In the genomic region with DNA sequence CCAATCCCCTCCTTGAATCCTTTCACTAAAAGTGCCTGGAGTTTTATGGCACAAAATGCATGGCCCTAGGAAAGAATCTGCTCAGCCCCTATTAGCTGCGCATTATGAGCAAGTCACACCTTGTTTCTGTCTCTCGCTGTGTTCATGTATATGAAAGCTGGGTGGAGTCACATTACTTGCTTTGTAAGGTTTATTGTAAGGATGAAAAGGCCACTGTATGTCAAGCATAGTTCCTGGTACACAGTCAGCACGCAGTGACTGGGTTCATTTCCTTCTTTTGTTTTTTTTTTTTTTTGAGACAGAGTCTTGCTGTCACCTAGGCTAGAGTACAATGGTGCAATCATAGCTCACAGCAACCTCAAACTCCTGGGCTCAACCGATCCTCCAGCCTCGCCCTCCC, we compare ENCODE assay signal across 9 cellular contexts. TPM values are rescaled to one million over a fixed set of nuclear protein-coding genes. Genes with fewer than 3 reads are reported as not detected.
A peak's percentile ranks its signal among the peaks of the same experiment; 100 is the strongest.
DNase-seq lines count a peak whose midpoint lies in the region; ATAC-seq and TF ChIP-seq lines count a peak whose summit lies in the region.
"Had no signal": no experiment of that assay in that cellular context is flagged by ENCODE, and none has a peak within 500 bp of the region (broad histone marks: within the 10 kb centered on the region; RNA-seq: fewer than 3 reads in every experiment).

No MANE protein-coding gene starts in this region.

- H3K9me3 ChIP-seq in CD4-positive, CD25-positive, alpha-beta regulatory T cell (ENCODE audit: control insufficient read depth in 2 of 2, low read length in 2 of 2): no peaks in the 10 kb centered on the region
- H3K9me3 ChIP-seq in OCI-LY1 (ENCODE audit: low read length) (no peaks in the 10 kb centered on the region), esophagus squamous epithelium (no peaks in the 10 kb centered on the region), neural progenitor cell (ENCODE audit: low read depth) (no peaks in the 10 kb centered on the region)

- no peaks in the 10 kb centered on the region for H3K36me3 ChIP-seq in CD4-positive, CD25-positive, alpha-beta regulatory T cell (ENCODE audit: control insufficient read depth, insufficient read depth, low read length)
- no peaks in the 10 kb centered on the region for H3K36me3 ChIP-seq in OCI-LY1 (ENCODE audit: insufficient read depth, low read length)
- no peaks in the 10 kb centered on the region for H3K36me3 ChIP-seq in esophagus squamous epithelium
- H3K36me3 ChIP-seq in neural progenitor cell: no peaks in the 10 kb centered on the region

- no peaks in the 10 kb centered on the region for H3K79me2 ChIP-seq in OCI-LY1 (ENCODE audit: insufficient read depth, low read length)
- no peaks in the 10 kb centered on the region for H3K79me2 ChIP-seq in neural progenitor cell (ENCODE audit: low read depth)

- no peaks in the 10 kb centered on the region for H3K9me3 Mint-ChIP-seq in CD4-positive, CD25-positive, alpha-beta regulatory T cell
- no peaks in the 10 kb centered on the region for H3K9me3 Mint-ChIP-seq in neural progenitor cell

- H2AFZ ChIP-seq in OCI-LY1 (ENCODE audit: low read length) (peak overlapping the region; percentile 35; the same call in 1 of the 2 replicates), neural progenitor cell (replicated peaks) (no peak overlapping the region)

- 14 to 26% methylated on average over 5 of the region's 5 CpGs for WGBS in esophagus squamous epithelium, 2 donors

- H3F3A ChIP-seq in OCI-LY1 (ENCODE audit: insufficient read depth, low read length): no peaks in the 10 kb centered on the region
- H3F3A ChIP-seq in neural progenitor cell (ENCODE audit: low read depth): no peaks in the 10 kb centered on the region

- peak; percentile 89 to 98 for ATAC-seq in CD4-positive, CD25-positive, alpha-beta regulatory T cell (ENCODE audit: low read depth in 2 of 2)
- peak; percentile 58 for ATAC-seq in GM18858 (IDR thresholded peaks at IDR 0.05; ENCODE audit: unreplicated experiment)

- peak overlapping the region; percentile 47 for H3K27ac ChIP-seq in CD4-positive, CD25-positive, alpha-beta regulatory T cell (ENCODE audit: insufficient read depth, low read length, poor library complexity, severe bottlenecking)
- H3K27ac ChIP-seq in OCI-LY1 (ENCODE audit: low read depth, low read length, poor library complexity, severe bottlenecking) (peak overlapping the region; percentile 58), esophagus squamous epithelium (peak overlapping the region; percentile 55 to 80 (median 70)), neural progenitor cell (no peak overlapping the region)

- H3K36me3 Mint-ChIP-seq in CD4-positive, CD25-positive, alpha-beta regulatory T cell: peaks cover 3% of the 10 kb centered on the region
- no peaks in the 10 kb centered on the region for H3K36me3 Mint-ChIP-seq in neural progenitor cell

- H3K4me3 Mint-ChIP-seq in CD4-positive, CD25-positive, alpha-beta regulatory T cell: peak overlapping the region; percentile 20 to 76 (median 66)
- H3K4me3 Mint-ChIP-seq in neural progenitor cell: no peak overlapping the region

- no peak overlapping the region for H3K4me3 ChIP-seq in CD4-positive, CD25-positive, alpha-beta regulatory T cell (ENCODE audit: low read depth, low read length)
- no peak overlapping the region for H3K4me3 ChIP-seq in OCI-LY1 (ENCODE audit: low read depth, low read length, poor library complexity, severe bottlenecking)
- no peak overlapping the region for H3K4me3 ChIP-seq in esophagus squamous epithelium
- H3K4me3 ChIP-seq in neural progenitor cell: no peak overlapping the region

- no peak for TF ChIP-seq POLR2A in esophagus squamous epithelium (IDR thresholded peaks at IDR 0.05)

- H3K27ac Mint-ChIP-seq in CD4-positive, CD25-positive, alpha-beta regulatory T cell: peak overlapping the region; percentile 86 to 98 (median 94)
- H3K27ac Mint-ChIP-seq in neural progenitor cell: no peak overlapping the region

- TF ChIP-seq CTCF in OCI-LY1 (IDR thresholded peaks at IDR 0.05; ENCODE audit: low read length) (no peak), esophagus squamous epithelium (IDR thresholded peaks at IDR 0.05) (no peak), neural progenitor cell (IDR thresholded peaks at IDR 0.05) (no peak)

- no peaks in the 10 kb centered on the region for H3K9me2 ChIP-seq in OCI-LY1 (ENCODE audit: low read depth, low read length)

- intact Hi-C loops in esophagus squamous epithelium (cut with DNase I): no loop called here

- no peaks in the 10 kb centered on the region for H4K20me1 ChIP-seq in OCI-LY1 (ENCODE audit: insufficient read depth, low read length)
- no peaks in the 10 kb centered on the region for H4K20me1 ChIP-seq in neural progenitor cell (ENCODE audit: low read depth)

- peak in 2 of 3 donors; percentile 62 to 89 for DNase-seq in CD4-positive, CD25-positive, alpha-beta regulatory T cell
- DNase-seq in esophagus squamous epithelium (lab: John Stamatoyannopoulos, UW) (no peak), neural progenitor cell (ENCODE audit: low spot score) (no peak), NCI-H1092 (lab: John Stamatoyannopoulos, UW) (no peak), NCI-H2196 (lab: John Stamatoyannopoulos, UW; ENCODE audit: unreplicated experiment) (no peak), NCI-H1105 (lab: John Stamatoyannopoulos, UW) (no peak)
- DNase-seq: right cardiac atrium had no signal

- peaks cover 5 to 15% (median 11%) of the 10 kb centered on the region in 4 donors for H3K4me1 Mint-ChIP-seq in CD4-positive, CD25-positive, alpha-beta regulatory T cell
- H3K4me1 Mint-ChIP-seq in neural progenitor cell: no peaks in the 10 kb centered on the region

- H3K4me1 ChIP-seq in CD4-positive, CD25-positive, alpha-beta regulatory T cell (ENCODE audit: control insufficient read depth, insufficient read depth, low read length, poor library complexity, severe bottlenecking): peaks cover 10% of the 10 kb centered on the region
- H3K4me1 ChIP-seq in OCI-LY1 (ENCODE audit: insufficient read depth, low read length, severe bottlenecking): peaks cover 13% of the 10 kb centered on the region
- peaks cover 0 to 18% (median 9%) of the 10 kb centered on the region in 3 donors for H3K4me1 ChIP-seq in esophagus squamous epithelium
- H3K4me1 ChIP-seq in neural progenitor cell: no peaks in the 10 kb centered on the region

- H3K4me2 ChIP-seq in OCI-LY1 (ENCODE audit: low read length) (peak overlapping the region; percentile 26; the same call in 1 of the 2 replicates), neural progenitor cell (no peak overlapping the region)

- H3K9ac ChIP-seq in OCI-LY1 (ENCODE audit: low read length) (peak overlapping the region; percentile 12; the same call in 1 of the 2 replicates), neural progenitor cell (no peak overlapping the region)

- no peaks in the 10 kb centered on the region for H3K27me3 Mint-ChIP-seq in CD4-positive, CD25-positive, alpha-beta regulatory T cell
- H3K27me3 Mint-ChIP-seq in neural progenitor cell (ENCODE audit: insufficient read depth, low read depth): no peaks in the 10 kb centered on the region

- H3K27me3 ChIP-seq in CD4-positive, CD25-positive, alpha-beta regulatory T cell (ENCODE audit: control insufficient read depth, insufficient read depth, low read length): no peaks in the 10 kb centered on the region
- H3K27me3 ChIP-seq in OCI-LY1 (ENCODE audit: insufficient read depth, low read length) (no peaks in the 10 kb centered on the region), esophagus squamous epithelium (no peaks in the 10 kb centered on the region), neural progenitor cell (no peaks in the 10 kb centered on the region)

RNA-seq across cellular contexts. Expression of a gene that starts 6.7 kb away (rescaled TPM):
- total RNA-seq in CD4-positive, CD25-positive, alpha-beta regulatory T cell: 32.3 TPM
- polyA plus RNA-seq in CD4-positive, CD25-positive, alpha-beta regulatory T cell: 1 to 10 TPM; 5.4 to 8.7 (median 7.0) TPM
- total RNA-seq in esophagus squamous epithelium: 10 to 100 TPM; 11.4 to 18.8 (median 16.6) TPM
- 1.8 and 5.7 TPM in 2 replicates for total RNA-seq in neural progenitor cell (ENCODE audit: low replicate concordance)

Comparison
In these comparisons a context has a peak if more than half of its experiments do, and no peak if none do; other contexts are left out.
1. DNase-seq: peak in CD4-positive, CD25-positive, alpha-beta regulatory T cell (2 of 3); none in esophagus squamous epithelium (single experiment), neural progenitor cell (single experiment), NCI-H1092 (single experiment), NCI-H2196 (single experiment) and NCI-H1105 (single experiment).